ENCODE assay signal across 7 cellular contexts in genomic region chrX:154398668-154399526, GRCh38. TPM values are rescaled to one million over a fixed set of nuclear protein-coding genes. Genes with fewer than 3 reads are reported as not detected.
DNase-seq lines count a peak whose midpoint lies in the region; ATAC-seq and TF ChIP-seq lines count a peak whose summit lies in the region.

No MANE protein-coding gene starts in this region.

- H3K4me1 Mint-ChIP-seq in nephron: peaks cover 11% of the 10 kb centered on the region
- peaks cover 27% of the 10 kb centered on the region for H3K4me1 Mint-ChIP-seq in stimulated activated naive CD8-positive, alpha-beta T cell treated with anti-CD3 and anti-CD28 coated beads, Interleukin-15, Interleukin-2, amounts not matched to agents 100 ng/mL and 50 ng/mL, for 24 hours (ENCODE audit: low read depth)

- peaks cover 17% of the 10 kb centered on the region for H3K9me3 Mint-ChIP-seq in nephron
- H3K9me3 Mint-ChIP-seq in stimulated activated naive CD8-positive, alpha-beta T cell treated with anti-CD3 and anti-CD28 coated beads, Interleukin-15, Interleukin-2, amounts not matched to agents 100 ng/mL and 50 ng/mL, for 24 hours: no peaks in the 10 kb centered on the region

- H3K27ac Mint-ChIP-seq in nephron: peak overlapping the region; percentile 99 to 100 (median 100)
- peak overlapping the region; percentile 100 for H3K27ac Mint-ChIP-seq in stimulated activated naive CD8-positive, alpha-beta T cell treated with anti-CD3 and anti-CD28 coated beads, Interleukin-15, Interleukin-2, amounts not matched to agents 100 ng/mL and 50 ng/mL, for 24 hours

- H3K4me3 ChIP-seq in fibroblast of the aortic adventitia (ENCODE audit: low read depth, low read length): peak overlapping the region; percentile 71

- no peaks in the 10 kb centered on the region for H3K9me3 ChIP-seq in KOPT-K1 (ENCODE audit: insufficient read depth, low read length, poor library complexity, severe bottlenecking)

- peak; percentile 2 for ATAC-seq in GM18870 (IDR thresholded peaks at IDR 0.05; ENCODE audit: unreplicated experiment)

- TF ChIP-seq CTCF in fibroblast of the aortic adventitia (IDR thresholded peaks at IDR 0.05; ENCODE audit: insufficient read depth, low read length) (peak; percentile 79), nephron (IDR thresholded peaks at IDR 0.05; ENCODE audit: unreplicated experiment in 3 of 3) (peak; percentile 67 to 72 (median 72))

- H3K4me3 Mint-ChIP-seq in nephron: peak overlapping the region; percentile 98 to 99 (median 99)
- peak overlapping the region; percentile 99 for H3K4me3 Mint-ChIP-seq in stimulated activated naive CD8-positive, alpha-beta T cell treated with anti-CD3 and anti-CD28 coated beads, Interleukin-15, Interleukin-2, amounts not matched to agents 100 ng/mL and 50 ng/mL, for 24 hours

- H3K27ac ChIP-seq in KOPT-K1 (ENCODE audit: low read depth, low read length, poor library complexity, severe bottlenecking): peak overlapping the region; percentile 91

- peaks cover 28% of the 10 kb centered on the region for H3K36me3 ChIP-seq in KOPT-K1 (ENCODE audit: insufficient read depth, low read length)

- H3K36me3 Mint-ChIP-seq in nephron (ENCODE audit: low read depth): peaks cover 33% of the 10 kb centered on the region
- peaks cover 31% of the 10 kb centered on the region for H3K36me3 Mint-ChIP-seq in stimulated activated naive CD8-positive, alpha-beta T cell treated with anti-CD3 and anti-CD28 coated beads, Interleukin-15, Interleukin-2, amounts not matched to agents 100 ng/mL and 50 ng/mL, for 24 hours (ENCODE audit: low read depth)

- peaks cover 5% of the 10 kb centered on the region for H3K27me3 Mint-ChIP-seq in nephron (ENCODE audit: low read depth)
- H3K27me3 Mint-ChIP-seq in stimulated activated naive CD8-positive, alpha-beta T cell treated with anti-CD3 and anti-CD28 coated beads, Interleukin-15, Interleukin-2, amounts not matched to agents 100 ng/mL and 50 ng/mL, for 24 hours: peaks cover 3% of the 10 kb centered on the region

- DNase-seq in RPMI8226 (peak; percentile 90), fibroblast of the aortic adventitia (ENCODE audit: low read depth) (peak; percentile 82)
- DNase-seq in activated effector memory CD4-positive, alpha-beta T cell treated with anti-CD3 and anti-CD28 coated beads, Interleukin-2, amount 50 U/mL, for 16 hours: peak; percentile 93

RNA-seq across cellular contexts. Expression of gene RPL10, which starts 0.7 kb away (rescaled TPM):
- 1,297 and 3,230 TPM in 2 replicates for total RNA-seq in fibroblast of the aortic adventitia (ENCODE audit: low replicate concordance)

RNA-seq across cellular contexts. Expression of gene DNASE1L1, which starts 10.2 kb away (rescaled TPM):
- 15.8 and 31.0 TPM in 2 replicates for total RNA-seq in fibroblast of the aortic adventitia (ENCODE audit: low replicate concordance)

RNA-seq across cellular contexts. Expression of gene TAFAZZIN, which starts 12.4 kb away (rescaled TPM):
- total RNA-seq in fibroblast of the aortic adventitia (ENCODE audit: low replicate concordance): 18.0 and 30.9 TPM in 2 replicates

RNA-seq across cellular contexts. Expression of gene EMD, which starts 19.8 kb away (rescaled TPM):
- 9.6 and 29.9 TPM in 2 replicates for total RNA-seq in fibroblast of the aortic adventitia (ENCODE audit: low replicate concordance)

RNA-seq across cellular contexts. Expression of gene FLNA, which starts 24.5 kb away (rescaled TPM):
- 549 and 1,365 TPM in 2 replicates for total RNA-seq in fibroblast of the aortic adventitia (ENCODE audit: low replicate concordance)

Comparison
In these comparisons a context has a peak if more than half of its experiments do, and no peak if none do; other contexts are left out.
1. Peak in every context shown above with its lines: DNase-seq, ATAC-seq, H3K4me3 ChIP-seq and H3K27ac ChIP-seq.